ENCODE assay signal across 16 cellular contexts in genomic region chr2:112187046-112187715, GRCh38. TPM values are rescaled to one million over a fixed set of nuclear protein-coding genes. Genes with fewer than 3 reads are reported as not detected.
DNase-seq lines count a peak whose midpoint lies in the region; ATAC-seq, FAIRE-seq and TF ChIP-seq lines count a peak whose summit lies in the region.
"Had no signal": no experiment of that assay in that cellular context is flagged by ENCODE, and none has a peak within 500 bp of the region (broad histone marks: within the 10 kb centered on the region; RNA-seq: fewer than 3 reads in every experiment).

No MANE protein-coding gene starts in this region.

- no peak for TF ChIP-seq POLR2A in HepG2 (IDR thresholded peaks at IDR 0.05; ENCODE audit: insufficient read depth in 1 of 2, low read depth in 2 of 2, low read length in 2 of 2)
- no peak for TF ChIP-seq POLR2A in right lobe of liver (IDR thresholded peaks at IDR 0.05)
- TF ChIP-seq POLR2A in endothelial cell of umbilical vein (IDR thresholded peaks at IDR 0.05; ENCODE audit: low read depth, low read length), result no peak

- H3K9ac ChIP-seq in HepG2 (ENCODE audit: insufficient read depth, low read depth, low read length) (no peak overlapping the region), endothelial cell of umbilical vein (replicated peaks; ENCODE audit: extremely low read depth, insufficient read depth, low read length) (peak overlapping the region; percentile 1)

- in situ Hi-C loops in HepG2 (cut with HindIII; ENCODE audit: extremely low pct_ligation_motif_present, low pct_unique_long_range_greater_than_20kb), result no loop called here

- peaks cover 7% of the 10 kb centered on the region for H3K36me3 Mint-ChIP-seq in activated CD8-positive, alpha-beta T cell treated with anti-CD3 and anti-CD28 coated beads, Interleukin-2, amount 10 ng/mL, durations not matched to agents 7 days and 5 days (ENCODE audit: low read depth)

- intact Hi-C loops in HepG2 (cut with micrococcal nuclease; ENCODE audit: unreplicated experiment), result no loop called here
- intact Hi-C loops in right lobe of liver (cut with DNase I), result no loop called here
- intact Hi-C loops in endothelial cell of umbilical vein (cut with micrococcal nuclease), result no loop called here

- TF ChIP-seq RAD21 in HepG2 (CRISPR knock-in tag; IDR thresholded peaks at IDR 0.05), result no peak

- peaks cover 52% of the 10 kb centered on the region for H3K4me1 Mint-ChIP-seq in activated CD8-positive, alpha-beta T cell treated with anti-CD3 and anti-CD28 coated beads, Interleukin-2, amount 10 ng/mL, durations not matched to agents 7 days and 5 days (ENCODE audit: low read depth)

- ATAC-seq in HepG2 (no peak), right lobe of liver (no peak), HG03175 (IDR thresholded peaks at IDR 0.05; ENCODE audit: unreplicated experiment) (no peak)
- no peak for ATAC-seq in activated CD8-positive, alpha-beta T cell treated with anti-CD3 and anti-CD28 coated beads, Interleukin-2, amount 10 ng/mL, durations not matched to agents 7 days and 5 days

- no peak overlapping the region for H2AFZ ChIP-seq in HepG2 (ENCODE audit: low read length)
- H2AFZ ChIP-seq in endothelial cell of umbilical vein (ENCODE audit: low read depth, low read length), result peak overlapping the region; percentile 99

- H3K27me3 ChIP-seq in HepG2 (ENCODE audit: control insufficient read depth in 1 of 2, insufficient read depth in 2 of 2, low read length in 2 of 2) (no peaks in the 10 kb centered on the region), right lobe of liver (no peaks in the 10 kb centered on the region), endothelial cell of umbilical vein (ENCODE audit: control insufficient read depth in 2 of 2, insufficient read depth in 2 of 2, low read length in 2 of 2) (peaks cover 0 to under 1% of the 10 kb centered on the region in 2 experiments), thymus (ENCODE audit: control insufficient read depth, insufficient read depth) (no peaks in the 10 kb centered on the region)
- H3K27me3 ChIP-seq: ascending aorta, tibial artery had no signal

- TF ChIP-seq CTCF in HepG2 (CRISPR knock-in tag; IDR thresholded peaks at IDR 0.05) (no peak), right lobe of liver (IDR thresholded peaks at IDR 0.05) (no peak), endothelial cell of umbilical vein (IDR thresholded peaks at IDR 0.05; ENCODE audit: extremely low read depth in 1 of 2, insufficient read depth in 1 of 2, low read depth in 1 of 2, low read length in 2 of 2) (no peak)

- no peaks in the 10 kb centered on the region for H4K20me1 ChIP-seq in HepG2 (ENCODE audit: insufficient read depth, low read length)
- H4K20me1 ChIP-seq in endothelial cell of umbilical vein (replicated peaks; ENCODE audit: control insufficient read depth, extremely low read depth, insufficient read depth, low read length), result no peaks in the 10 kb centered on the region

- H3K4me2 ChIP-seq in HepG2 (ENCODE audit: low read depth, low read length) (no peak overlapping the region), endothelial cell of umbilical vein (ENCODE audit: insufficient read depth, low read length) (no peak overlapping the region)

- DNase-seq in HepG2 (ENCODE audit: low spot score) (no peak), right lobe of liver (no peak), endothelial cell of umbilical vein (ENCODE audit: low read depth, low spot score) (no peak), inferior parietal cortex (ENCODE audit: extremely low spot score) (no peak), DMS 273 (lab: John Stamatoyannopoulos, UW; ENCODE audit: unreplicated experiment) (no peak)
- no peak for DNase-seq in activated CD8-positive, alpha-beta T cell treated with anti-CD3 and anti-CD28 coated beads, Interleukin-2, amount 10 ng/mL, durations not matched to agents 7 days and 5 days
- DNase-seq: Karpas-422, NCI-H1694 treated with DMSO at 0.1 percent for 48 hours, tibial artery had no signal

- CTCF ChIA-PET in HepG2 (lab: Yijun Ruan, JAX; ENCODE audit: low intra/inter-chr PET ratio, low total read pairs), result no interaction called here
- CTCF ChIA-PET in activated CD8-positive, alpha-beta T cell treated with anti-CD3 and anti-CD28 coated beads, Interleukin-2, amount 10 ng/mL, durations not matched to agents 7 days and 5 days (lab: Charles Lee), result no interaction called here
- CTCF ChIA-PET in endothelial cell of umbilical vein (lab: Charles Lee), result no interaction called here

- no peaks in the 10 kb centered on the region for H3K9me1 ChIP-seq in endothelial cell of umbilical vein (replicated peaks; ENCODE audit: control insufficient read depth, extremely low read depth, insufficient read depth, low read length)

- H3K4me3 Mint-ChIP-seq in activated CD8-positive, alpha-beta T cell treated with anti-CD3 and anti-CD28 coated beads, Interleukin-2, amount 10 ng/mL, durations not matched to agents 7 days and 5 days, result peak overlapping the region; percentile 31
- H3K4me3 Mint-ChIP-seq: dendritic cell treated with granulocyte-macrophage colony-stimulating factor and Interleukin-4, amounts not matched to agents 40 ng/mL and 50 ng/mL, for 4 days had no signal

- H3K27ac ChIP-seq in HepG2 (ENCODE audit: extremely low read length, insufficient read depth, low read length), result no peak overlapping the region
- no peak overlapping the region for H3K27ac ChIP-seq in right lobe of liver
- peak overlapping the region; percentile 73 for H3K27ac ChIP-seq in endothelial cell of umbilical vein (ENCODE audit: insufficient read depth, low read depth, low read length)
- H3K27ac ChIP-seq in thymus (ENCODE audit: low read depth), result peak overlapping the region; percentile 96
- H3K27ac ChIP-seq: ascending aorta, tibial artery had no signal

- BruUV-seq in HepG2 (replicated peaks; lab: Mats Ljungman, UMichigan) (no TSS peak), endothelial cell of umbilical vein (replicated peaks; lab: Mats Ljungman, UMichigan) (no TSS peak)

- dilution Hi-C loops in endothelial cell of umbilical vein (cut with MboI; ENCODE audit: extremely low pct_ligation_motif_present, low sequenced_read_pairs), result no loop called here

- H3K27me3 Mint-ChIP-seq in activated CD8-positive, alpha-beta T cell treated with anti-CD3 and anti-CD28 coated beads, Interleukin-2, amount 10 ng/mL, durations not matched to agents 7 days and 5 days (ENCODE audit: low read depth), result peaks cover under 1% of the 10 kb centered on the region

- peak overlapping the region; percentile 97 for H3K27ac Mint-ChIP-seq in activated CD8-positive, alpha-beta T cell treated with anti-CD3 and anti-CD28 coated beads, Interleukin-2, amount 10 ng/mL, durations not matched to agents 7 days and 5 days
- H3K27ac Mint-ChIP-seq: dendritic cell treated with granulocyte-macrophage colony-stimulating factor and Interleukin-4, amounts not matched to agents 40 ng/mL and 50 ng/mL, for 4 days had no signal

- TF ChIP-seq EP300 in HepG2 (IDR thresholded peaks at IDR 0.05; ENCODE audit: low read depth in 2 of 2, low read length in 2 of 2) (no peak), HepG2 (CRISPR knock-in tag; IDR thresholded peaks at IDR 0.05; ENCODE audit: borderline replicate concordance) (no peak)

- H3K4me1 ChIP-seq in HepG2 (ENCODE audit: insufficient read depth, low read length), result no peaks in the 10 kb centered on the region
- H3K4me1 ChIP-seq in right lobe of liver, result no peaks in the 10 kb centered on the region
- H3K4me1 ChIP-seq in endothelial cell of umbilical vein (ENCODE audit: control insufficient read depth, extremely low read depth, insufficient read depth, low read length), result peaks cover 20% of the 10 kb centered on the region
- peaks cover 38% of the 10 kb centered on the region for H3K4me1 ChIP-seq in thymus (ENCODE audit: control insufficient read depth, insufficient read depth, low read length)
- H3K4me1 ChIP-seq: ascending aorta, tibial artery had no signal

- H3K9me3 Mint-ChIP-seq in activated CD8-positive, alpha-beta T cell treated with anti-CD3 and anti-CD28 coated beads, Interleukin-2, amount 10 ng/mL, durations not matched to agents 7 days and 5 days (ENCODE audit: insufficient read depth), result no peaks in the 10 kb centered on the region
- H3K9me3 Mint-ChIP-seq: dendritic cell treated with granulocyte-macrophage colony-stimulating factor and Interleukin-4, amounts not matched to agents 40 ng/mL and 50 ng/mL, for 4 days had no signal

- H3K79me2 ChIP-seq in HepG2 (ENCODE audit: insufficient read depth, low read length) (no peaks in the 10 kb centered on the region), endothelial cell of umbilical vein (ENCODE audit: control insufficient read depth, insufficient read depth, low read length) (no peaks in the 10 kb centered on the region)

- WGBS in HepG2 (ENCODE audit: low lambda C conversion rate), result 85% methylated on average over 30 of the region's 31 CpGs
- 85% methylated on average over 7 of the region's 31 CpGs for WGBS in right lobe of liver (ENCODE audit: insufficient coverage, low coverage, low lambda C conversion rate, missing lambda C conversion rate)
- WGBS in thymus, result 96% methylated on average over 31 of the region's 31 CpGs

- FAIRE-seq in HepG2 (lab: Jason Lieb, UNC), result no peak
- FAIRE-seq in endothelial cell of umbilical vein (lab: Jason Lieb, UNC), result no peak
- FAIRE-seq: small intestine had no signal

- H3K9me3 ChIP-seq in HepG2 (ENCODE audit: low read length) (no peaks in the 10 kb centered on the region), right lobe of liver (no peaks in the 10 kb centered on the region), endothelial cell of umbilical vein (replicated peaks; ENCODE audit: control insufficient read depth, insufficient read depth, low read length) (no peaks in the 10 kb centered on the region), thymus (ENCODE audit: control insufficient read depth) (no peaks in the 10 kb centered on the region)
- H3K9me3 ChIP-seq: ascending aorta, tibial artery had no signal

- H3K4me3 ChIP-seq in HepG2 (replicated peaks in 1 of 3; ENCODE audit: insufficient read depth in 1 of 3, low read depth in 2 of 3, low read length in 3 of 3) (no peak overlapping the region), right lobe of liver (no peak overlapping the region), endothelial cell of umbilical vein (replicated peaks in 1 of 3; ENCODE audit: insufficient read depth in 1 of 3, low read depth in 1 of 3, low read length in 3 of 3) (no peak overlapping the region), thymus (ENCODE audit: low read length) (no peak overlapping the region)
- H3K4me3 ChIP-seq: ascending aorta, tibial artery had no signal

- POLR2A ChIA-PET in HepG2 (lab: Yijun Ruan, JAX), result no interaction called here
- POLR2A ChIA-PET in activated CD8-positive, alpha-beta T cell treated with anti-CD3 and anti-CD28 coated beads, Interleukin-2, amount 10 ng/mL, durations not matched to agents 7 days and 5 days (lab: Charles Lee), result no interaction called here
- POLR2A ChIA-PET in endothelial cell of umbilical vein (lab: Charles Lee), result no interaction called here

- H3K36me3 ChIP-seq in HepG2 (replicated peaks in 1 of 2; ENCODE audit: control insufficient read depth in 1 of 2, insufficient read depth in 2 of 2, low read length in 2 of 2) (no peaks in the 10 kb centered on the region), right lobe of liver (no peaks in the 10 kb centered on the region), endothelial cell of umbilical vein (ENCODE audit: control insufficient read depth in 2 of 2, extremely low read depth in 1 of 2, insufficient read depth in 2 of 2, low read length in 2 of 2) (no peaks in the 10 kb centered on the region), thymus (ENCODE audit: control insufficient read depth, insufficient read depth) (no peaks in the 10 kb centered on the region)
- H3K36me3 ChIP-seq: ascending aorta had no signal

RNA-seq across cellular contexts. Expression of gene FBLN7, which starts 49.0 kb away (rescaled TPM):
- total RNA-seq in HepG2 (2016; rRNA removed; fragmentation: Illumina TruSeq; extraction: Trizol) (0.95 and 1.4 TPM in 2 replicates), right lobe of liver (1 to 10 TPM; 1.2 to 5.4 (median 2.9) TPM), endothelial cell of umbilical vein (2.1 and 3.3 TPM in 2 replicates)
- total RNA-seq in HepG2 (2016; cell fraction: cytosol; rRNA removed; fragmentation: Illumina TruSeq; extraction: Trizol; ENCODE audit: low read depth), result 0.53 and 1.0 TPM in 2 replicates
- total RNA-seq in HepG2 (2016; cell fraction: insoluble cytoplasmic fraction; rRNA removed; fragmentation: Illumina TruSeq; extraction: Trizol), result 0.52 and 1.1 TPM in 2 replicates
- total RNA-seq in HepG2 (2016; cell fraction: membrane; rRNA removed; fragmentation: Illumina TruSeq; extraction: Trizol), result 0.87 and 0.90 TPM in 2 replicates
- 2.6 and 2.7 TPM in 2 replicates for total RNA-seq in HepG2 (2016; cell fraction: nucleus; rRNA removed; fragmentation: Illumina TruSeq; extraction: Trizol)
- polyA plus RNA-seq in HepG2 (2011; rRNA removed) (2.3 and 2.4 TPM in 2 replicates), endothelial cell of umbilical vein (3.1 and 3.4 TPM in 2 replicates), thymus (4.8 TPM)
- 2.2 and 2.5 TPM in 2 replicates for polyA plus RNA-seq in HepG2 (2011; cell fraction: cytosol; rRNA removed)
- 5.3 and 6.4 TPM in 2 replicates for polyA plus RNA-seq in HepG2 (2011; cell fraction: nucleus; rRNA removed)
- 5.1 and 5.4 TPM in 2 replicates for polyA plus RNA-seq in HepG2 (2012)
- polyA plus RNA-seq in HepG2 (2016; cell fraction: cytosol; fragmentation: Illumina TruSeq; extraction: Trizol; ENCODE audit: low read depth), result 1.1 and 1.2 TPM in 2 replicates
- 2.1 and 2.2 TPM in 2 replicates for polyA plus RNA-seq in HepG2 (2016; cell fraction: insoluble cytoplasmic fraction; fragmentation: Illumina TruSeq; extraction: Trizol; ENCODE audit: low read depth)
- polyA plus RNA-seq in HepG2 (2016; cell fraction: membrane; fragmentation: Illumina TruSeq; extraction: Trizol; ENCODE audit: low read depth), result 1.6 and 1.7 TPM in 2 replicates
- 6.5 TPM in 2 replicates for polyA plus RNA-seq in HepG2 (2016; cell fraction: nucleus; fragmentation: Illumina TruSeq; extraction: Trizol; ENCODE audit: insufficient read depth, low read depth)
- polyA minus RNA-seq in HepG2 (2011; rRNA and poly(A)+ RNA removed; ENCODE audit: low replicate concordance), result 3.2 TPM in 1 of 2 replicates, not detected in the other
- 1.6 and 2.9 TPM in 2 replicates for polyA minus RNA-seq in HepG2 (2011; cell fraction: cytosol; rRNA and poly(A)+ RNA removed)
- polyA minus RNA-seq in HepG2 (2011; cell fraction: nucleus; rRNA and poly(A)+ RNA removed), result 3.4 and 4.0 TPM in 2 replicates
- total RNA-seq in activated CD8-positive, alpha-beta T cell treated with anti-CD3 and anti-CD28 coated beads, Interleukin-2, amount 10 ng/mL, durations not matched to agents 7 days and 5 days, result under 1 TPM; 0.58 to 0.91 TPM
- 2.9 and 3.8 TPM in 2 replicates for polyA plus RNA-seq in endothelial cell of umbilical vein (2011; cell fraction: cytosol; rRNA removed)
- polyA plus RNA-seq in endothelial cell of umbilical vein (2011; cell fraction: nucleus; rRNA removed), result 2.8 and 3.1 TPM in 2 replicates
- 0.92 and 1.8 TPM in 2 replicates for polyA plus RNA-seq in endothelial cell of umbilical vein (2012)
- 2.4 and 2.8 TPM in 2 replicates for polyA minus RNA-seq in endothelial cell of umbilical vein
- not detected for polyA minus RNA-seq in endothelial cell of umbilical vein (2011; cell fraction: cytosol; rRNA and poly(A)+ RNA removed)
- polyA minus RNA-seq in endothelial cell of umbilical vein (2011; cell fraction: nucleus; rRNA and poly(A)+ RNA removed), result 2.3 and 2.9 TPM in 2 replicates
- total RNA-seq: Daoy had no signal
- polyA plus RNA-seq: neural cell had no signal

Comparison
In these comparisons a context has a peak if more than half of its experiments do, and no peak if none do; other contexts are left out.
1. H3K27ac ChIP-seq: peak in endothelial cell of umbilical vein (single experiment) and thymus (single experiment); none in HepG2 (single experiment) and right lobe of liver (0 of 3).